ENCODE assay signal across 2 cellular contexts in genomic region chr2:8674420-8675009, GRCh38.
TF ChIP-seq lines count a peak whose summit lies in the region.

No MANE protein-coding gene starts in this region.

TF ChIP-seq in HepG2, 621 proteins besides CTCF, POLR2A, EP300 and RAD21:
- 0 out of 2 replicates have a peak, but pooled peaks have one; percentile 20 for TF ChIP-seq NCOR1 (IDR thresholded peaks at IDR 0.05; ENCODE audit: borderline replicate concordance, low read length)
- no peak for TF ChIP-seq KLF16 (CRISPR knock-in tag; IDR thresholded peaks at IDR 0.05)
- TF ChIP-seq SMAD1 (CRISPR knock-in tag; IDR thresholded peaks at IDR 0.05; ENCODE audit: borderline replicate concordance, low read depth), result no peak
- no peak for TF ChIP-seq ZNF672 (CRISPR knock-in tag; IDR thresholded peaks at IDR 0.05)
- TF ChIP-seq ZNF12 (CRISPR knock-in tag; IDR thresholded peaks at IDR 0.05), result peak; percentile 94
- peak; percentile 76; the same call in 1 of the 2 replicates for TF ChIP-seq ZFP1 (CRISPR knock-in tag; IDR thresholded peaks at IDR 0.05)
- peak; percentile 100 for TF ChIP-seq ZNF136 (CRISPR knock-in tag; IDR thresholded peaks at IDR 0.05; ENCODE audit: low read depth)

TF ChIP-seq in K562, 482 proteins besides CTCF, POLR2A, EP300 and RAD21:
- TF ChIP-seq TCF15 (CRISPR knock-in tag; IDR thresholded peaks at IDR 0.05) (no peak), SMAD3 (CRISPR knock-in tag; conservative IDR thresholded peaks at IDR 0.05) (no peak), BRD9 (IDR thresholded peaks at IDR 0.05; ENCODE audit: low read depth, partially characterized antibody) (no peak), ZNF830 (CRISPR knock-in tag; IDR thresholded peaks at IDR 0.05) (no peak), ZNF23 (CRISPR knock-in tag; IDR thresholded peaks at IDR 0.05) (no peak), MAFG (tag; conservative IDR thresholded peaks at IDR 0.05) (no peak), TAF9B (IDR thresholded peaks at IDR 0.05; ENCODE audit: partially characterized antibody) (no peak), TFAM (CRISPR knock-in tag; conservative IDR thresholded peaks at IDR 0.05) (no peak), ZNF140 (CRISPR knock-in tag; IDR thresholded peaks at IDR 0.05) (no peak), POLR3A (IDR thresholded peaks at IDR 0.05; ENCODE audit: borderline replicate concordance, extremely low read depth, insufficient read depth, insufficient read length) (no peak), ZNF280A (IDR thresholded peaks at IDR 0.05; ENCODE audit: low read depth, partially characterized antibody) (peak; percentile 42), FUS (optimal IDR thresholded peaks at IDR 0.05; ENCODE audit: low read depth, low read length) (no peak), DLX4 (CRISPR knock-in tag; IDR thresholded peaks at IDR 0.05) (no peak), C11orf30 (IDR thresholded peaks at IDR 0.05; ENCODE audit: low read depth) (no peak), BCOR (IDR thresholded peaks at IDR 0.05) (no peak), ZNF12 (CRISPR knock-in tag; IDR thresholded peaks at IDR 0.05) (peak; percentile 87; the same call in 1 of the 2 replicates), TRIM24 (IDR thresholded peaks at IDR 0.05) (peak; percentile 22 to 31; a peak in 2 of 4 replicates), ZNF253 (CRISPR knock-in tag; conservative IDR thresholded peaks at IDR 0.05) (no peak), KAT2B (IDR thresholded peaks at IDR 0.05; ENCODE audit: low read depth, low read length) (no peak), CBX3 (IDR thresholded peaks at IDR 0.05; ENCODE audit: borderline replicate concordance in 1 of 2, low read length in 2 of 2) (peak in 1 of 2 experiments; percentile 63; a peak in 1 of 3 replicates), POLR2G (IDR thresholded peaks at IDR 0.05; ENCODE audit: low read depth, low read length) (no peak), ZNF431 (CRISPR knock-in tag; IDR thresholded peaks at IDR 0.05) (no peak), NEUROD1 (IDR thresholded peaks at IDR 0.05; ENCODE audit: borderline replicate concordance, low read depth, low read length, partially characterized antibody) (no peak), ZNF174 (CRISPR knock-in tag; IDR thresholded peaks at IDR 0.05) (no peak), TRIM28 (IDR thresholded peaks at IDR 0.05) (0 out of 2 replicates have a peak, but pooled peaks have one; percentile 43), HDAC8 (tag; IDR thresholded peaks at IDR 0.05) (no peak), RCOR1 (IDR thresholded peaks at IDR 0.05; ENCODE audit: borderline replicate concordance in 1 of 2, low read depth in 2 of 2, low read length in 2 of 2) (no peak), RBM34 (IDR thresholded peaks at IDR 0.05; ENCODE audit: borderline replicate concordance, insufficient read depth, low read length) (no peak), ZNF561 (CRISPR knock-in tag; conservative IDR thresholded peaks at IDR 0.05) (no peak)
- TF ChIP-seq, protein P1, sequence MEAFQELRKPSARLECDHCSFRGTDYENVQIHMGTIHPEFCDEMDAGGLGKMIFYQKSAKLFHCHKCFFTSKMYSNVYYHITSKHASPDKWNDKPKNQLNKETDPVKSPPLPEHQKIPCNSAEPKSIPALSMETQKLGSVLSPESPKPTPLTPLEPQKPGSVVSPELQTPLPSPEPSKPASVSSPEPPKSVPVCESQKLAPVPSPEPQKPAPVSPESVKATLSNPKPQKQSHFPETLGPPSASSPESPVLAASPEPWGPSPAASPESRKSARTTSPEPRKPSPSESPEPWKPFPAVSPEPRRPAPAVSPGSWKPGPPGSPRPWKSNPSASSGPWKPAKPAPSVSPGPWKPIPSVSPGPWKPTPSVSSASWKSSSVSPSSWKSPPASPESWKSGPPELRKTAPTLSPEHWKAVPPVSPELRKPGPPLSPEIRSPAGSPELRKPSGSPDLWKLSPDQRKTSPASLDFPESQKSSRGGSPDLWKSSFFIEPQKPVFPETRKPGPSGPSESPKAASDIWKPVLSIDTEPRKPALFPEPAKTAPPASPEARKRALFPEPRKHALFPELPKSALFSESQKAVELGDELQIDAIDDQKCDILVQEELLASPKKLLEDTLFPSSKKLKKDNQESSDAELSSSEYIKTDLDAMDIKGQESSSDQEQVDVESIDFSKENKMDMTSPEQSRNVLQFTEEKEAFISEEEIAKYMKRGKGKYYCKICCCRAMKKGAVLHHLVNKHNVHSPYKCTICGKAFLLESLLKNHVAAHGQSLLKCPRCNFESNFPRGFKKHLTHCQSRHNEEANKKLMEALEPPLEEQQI (IDR thresholded peaks at IDR 0.05), result no peak
- TF ChIP-seq, protein P2, sequence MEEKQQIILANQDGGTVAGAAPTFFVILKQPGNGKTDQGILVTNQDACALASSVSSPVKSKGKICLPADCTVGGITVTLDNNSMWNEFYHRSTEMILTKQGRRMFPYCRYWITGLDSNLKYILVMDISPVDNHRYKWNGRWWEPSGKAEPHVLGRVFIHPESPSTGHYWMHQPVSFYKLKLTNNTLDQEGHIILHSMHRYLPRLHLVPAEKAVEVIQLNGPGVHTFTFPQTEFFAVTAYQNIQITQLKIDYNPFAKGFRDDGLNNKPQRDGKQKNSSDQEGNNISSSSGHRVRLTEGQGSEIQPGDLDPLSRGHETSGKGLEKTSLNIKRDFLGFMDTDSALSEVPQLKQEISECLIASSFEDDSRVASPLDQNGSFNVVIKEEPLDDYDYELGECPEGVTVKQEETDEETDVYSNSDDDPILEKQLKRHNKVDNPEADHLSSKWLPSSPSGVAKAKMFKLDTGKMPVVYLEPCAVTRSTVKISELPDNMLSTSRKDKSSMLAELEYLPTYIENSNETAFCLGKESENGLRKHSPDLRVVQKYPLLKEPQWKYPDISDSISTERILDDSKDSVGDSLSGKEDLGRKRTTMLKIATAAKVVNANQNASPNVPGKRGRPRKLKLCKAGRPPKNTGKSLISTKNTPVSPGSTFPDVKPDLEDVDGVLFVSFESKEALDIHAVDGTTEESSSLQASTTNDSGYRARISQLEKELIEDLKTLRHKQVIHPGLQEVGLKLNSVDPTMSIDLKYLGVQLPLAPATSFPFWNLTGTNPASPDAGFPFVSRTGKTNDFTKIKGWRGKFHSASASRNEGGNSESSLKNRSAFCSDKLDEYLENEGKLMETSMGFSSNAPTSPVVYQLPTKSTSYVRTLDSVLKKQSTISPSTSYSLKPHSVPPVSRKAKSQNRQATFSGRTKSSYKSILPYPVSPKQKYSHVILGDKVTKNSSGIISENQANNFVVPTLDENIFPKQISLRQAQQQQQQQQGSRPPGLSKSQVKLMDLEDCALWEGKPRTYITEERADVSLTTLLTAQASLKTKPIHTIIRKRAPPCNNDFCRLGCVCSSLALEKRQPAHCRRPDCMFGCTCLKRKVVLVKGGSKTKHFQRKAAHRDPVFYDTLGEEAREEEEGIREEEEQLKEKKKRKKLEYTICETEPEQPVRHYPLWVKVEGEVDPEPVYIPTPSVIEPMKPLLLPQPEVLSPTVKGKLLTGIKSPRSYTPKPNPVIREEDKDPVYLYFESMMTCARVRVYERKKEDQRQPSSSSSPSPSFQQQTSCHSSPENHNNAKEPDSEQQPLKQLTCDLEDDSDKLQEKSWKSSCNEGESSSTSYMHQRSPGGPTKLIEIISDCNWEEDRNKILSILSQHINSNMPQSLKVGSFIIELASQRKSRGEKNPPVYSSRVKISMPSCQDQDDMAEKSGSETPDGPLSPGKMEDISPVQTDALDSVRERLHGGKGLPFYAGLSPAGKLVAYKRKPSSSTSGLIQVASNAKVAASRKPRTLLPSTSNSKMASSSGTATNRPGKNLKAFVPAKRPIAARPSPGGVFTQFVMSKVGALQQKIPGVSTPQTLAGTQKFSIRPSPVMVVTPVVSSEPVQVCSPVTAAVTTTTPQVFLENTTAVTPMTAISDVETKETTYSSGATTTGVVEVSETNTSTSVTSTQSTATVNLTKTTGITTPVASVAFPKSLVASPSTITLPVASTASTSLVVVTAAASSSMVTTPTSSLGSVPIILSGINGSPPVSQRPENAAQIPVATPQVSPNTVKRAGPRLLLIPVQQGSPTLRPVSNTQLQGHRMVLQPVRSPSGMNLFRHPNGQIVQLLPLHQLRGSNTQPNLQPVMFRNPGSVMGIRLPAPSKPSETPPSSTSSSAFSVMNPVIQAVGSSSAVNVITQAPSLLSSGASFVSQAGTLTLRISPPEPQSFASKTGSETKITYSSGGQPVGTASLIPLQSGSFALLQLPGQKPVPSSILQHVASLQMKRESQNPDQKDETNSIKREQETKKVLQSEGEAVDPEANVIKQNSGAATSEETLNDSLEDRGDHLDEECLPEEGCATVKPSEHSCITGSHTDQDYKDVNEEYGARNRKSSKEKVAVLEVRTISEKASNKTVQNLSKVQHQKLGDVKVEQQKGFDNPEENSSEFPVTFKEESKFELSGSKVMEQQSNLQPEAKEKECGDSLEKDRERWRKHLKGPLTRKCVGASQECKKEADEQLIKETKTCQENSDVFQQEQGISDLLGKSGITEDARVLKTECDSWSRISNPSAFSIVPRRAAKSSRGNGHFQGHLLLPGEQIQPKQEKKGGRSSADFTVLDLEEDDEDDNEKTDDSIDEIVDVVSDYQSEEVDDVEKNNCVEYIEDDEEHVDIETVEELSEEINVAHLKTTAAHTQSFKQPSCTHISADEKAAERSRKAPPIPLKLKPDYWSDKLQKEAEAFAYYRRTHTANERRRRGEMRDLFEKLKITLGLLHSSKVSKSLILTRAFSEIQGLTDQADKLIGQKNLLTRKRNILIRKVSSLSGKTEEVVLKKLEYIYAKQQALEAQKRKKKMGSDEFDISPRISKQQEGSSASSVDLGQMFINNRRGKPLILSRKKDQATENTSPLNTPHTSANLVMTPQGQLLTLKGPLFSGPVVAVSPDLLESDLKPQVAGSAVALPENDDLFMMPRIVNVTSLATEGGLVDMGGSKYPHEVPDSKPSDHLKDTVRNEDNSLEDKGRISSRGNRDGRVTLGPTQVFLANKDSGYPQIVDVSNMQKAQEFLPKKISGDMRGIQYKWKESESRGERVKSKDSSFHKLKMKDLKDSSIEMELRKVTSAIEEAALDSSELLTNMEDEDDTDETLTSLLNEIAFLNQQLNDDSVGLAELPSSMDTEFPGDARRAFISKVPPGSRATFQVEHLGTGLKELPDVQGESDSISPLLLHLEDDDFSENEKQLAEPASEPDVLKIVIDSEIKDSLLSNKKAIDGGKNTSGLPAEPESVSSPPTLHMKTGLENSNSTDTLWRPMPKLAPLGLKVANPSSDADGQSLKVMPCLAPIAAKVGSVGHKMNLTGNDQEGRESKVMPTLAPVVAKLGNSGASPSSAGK (IDR thresholded peaks at IDR 0.05), result no peak
- TF ChIP-seq, protein P3, sequence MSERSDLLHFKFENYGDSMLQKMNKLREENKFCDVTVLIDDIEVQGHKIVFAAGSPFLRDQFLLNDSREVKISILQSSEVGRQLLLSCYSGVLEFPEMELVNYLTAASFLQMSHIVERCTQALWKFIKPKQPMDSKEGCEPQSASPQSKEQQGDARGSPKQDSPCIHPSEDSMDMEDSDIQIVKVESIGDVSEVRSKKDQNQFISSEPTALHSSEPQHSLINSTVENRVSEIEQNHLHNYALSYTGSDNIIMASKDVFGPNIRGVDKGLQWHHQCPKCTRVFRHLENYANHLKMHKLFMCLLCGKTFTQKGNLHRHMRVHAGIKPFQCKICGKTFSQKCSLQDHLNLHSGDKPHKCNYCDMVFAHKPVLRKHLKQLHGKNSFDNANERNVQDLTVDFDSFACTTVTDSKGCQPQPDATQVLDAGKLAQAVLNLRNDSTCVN (CRISPR knock-in tag; IDR thresholded peaks at IDR 0.05), result no peak
